Comparison of ENCODE assay signal across 8 cellular contexts in genomic region chr4:8315343-8316250, GRCh38. TPM values are rescaled to one million over a fixed set of nuclear protein-coding genes. Genes with fewer than 3 reads are reported as not detected.
A peak's percentile ranks its signal among the peaks of the same experiment; 100 is the strongest.
DNase-seq lines count a peak whose midpoint lies in the region; ATAC-seq and TF ChIP-seq lines count a peak whose summit lies in the region.

No MANE protein-coding gene starts in this region.

- H3K4me3 ChIP-seq in SJSA1 (no peak overlapping the region), cardiac muscle cell (no peak overlapping the region)

- no peak for ATAC-seq in GM21515 (IDR thresholded peaks at IDR 0.05; ENCODE audit: unreplicated experiment)
- no peak for ATAC-seq in GM18502 (IDR thresholded peaks at IDR 0.05; ENCODE audit: poor library complexity, unreplicated experiment)

- peak; percentile 84 for DNase-seq in A172 (ENCODE audit: low spot score)
- peak; percentile 67 for DNase-seq in HT-29 (ENCODE audit: low spot score)
- DNase-seq in SJSA1 (ENCODE audit: low read depth in 1 of 2, low spot score in 2 of 2), result peak; percentile 32 to 60
- DNase-seq in cardiac muscle cell (ENCODE audit: low read depth in 1 of 2, low spot score in 1 of 2), result peak; percentile 15 to 87
- peak; percentile 73 for DNase-seq in retina
- DNase-seq in stimulated activated CD4-positive, alpha-beta T cell treated with anti-CD3 and anti-CD28 coated beads, Interleukin-1b, Interleukin-23, amount 100 ng/mL, for 48 hours, result no peak

- TF ChIP-seq CTCF in cardiac muscle cell (IDR thresholded peaks at IDR 0.05; ENCODE audit: low read depth, low read length), result no peak

- H3K27me3 ChIP-seq in SJSA1 (replicated peaks) (no peaks in the 10 kb centered on the region), cardiac muscle cell (no peaks in the 10 kb centered on the region)

- H3K4me1 ChIP-seq in SJSA1 (replicated peaks) (peaks cover 9% of the 10 kb centered on the region), cardiac muscle cell (ENCODE audit: low read depth) (peaks cover 25% of the 10 kb centered on the region)

- H3K36me3 ChIP-seq in SJSA1 (no peaks in the 10 kb centered on the region), cardiac muscle cell (no peaks in the 10 kb centered on the region)

- H3K27ac ChIP-seq in SJSA1 (no peak overlapping the region), cardiac muscle cell (peak overlapping the region; percentile 2)

- H3K9me3 ChIP-seq in SJSA1 (replicated peaks), result no peaks in the 10 kb centered on the region
- no peaks in the 10 kb centered on the region for H3K9me3 ChIP-seq in cardiac muscle cell (ENCODE audit: low read depth)

RNA-seq across cellular contexts. Expression of gene HTRA3, which starts 46.0 kb away (rescaled TPM):
- not detected in 2 replicates for total RNA-seq in A172 (2014; rRNA removed; shearing (Covaris generic))
- total RNA-seq in HT-29 (2014; rRNA removed; shearing (Covaris generic)), result not detected in 2 replicates
- 0.03 TPM in 1 of 2 replicates, not detected in the other for total RNA-seq in SJSA1 (2014; rRNA removed; shearing (Covaris generic))
- 8.9 and 15.7 TPM in 2 replicates for total RNA-seq in cardiac muscle cell
- 6.9 and 17.4 TPM in 2 replicates for polyA plus RNA-seq in cardiac muscle cell
